1 cellular context compared by ENCODE assay signal in the genomic region with DNA sequence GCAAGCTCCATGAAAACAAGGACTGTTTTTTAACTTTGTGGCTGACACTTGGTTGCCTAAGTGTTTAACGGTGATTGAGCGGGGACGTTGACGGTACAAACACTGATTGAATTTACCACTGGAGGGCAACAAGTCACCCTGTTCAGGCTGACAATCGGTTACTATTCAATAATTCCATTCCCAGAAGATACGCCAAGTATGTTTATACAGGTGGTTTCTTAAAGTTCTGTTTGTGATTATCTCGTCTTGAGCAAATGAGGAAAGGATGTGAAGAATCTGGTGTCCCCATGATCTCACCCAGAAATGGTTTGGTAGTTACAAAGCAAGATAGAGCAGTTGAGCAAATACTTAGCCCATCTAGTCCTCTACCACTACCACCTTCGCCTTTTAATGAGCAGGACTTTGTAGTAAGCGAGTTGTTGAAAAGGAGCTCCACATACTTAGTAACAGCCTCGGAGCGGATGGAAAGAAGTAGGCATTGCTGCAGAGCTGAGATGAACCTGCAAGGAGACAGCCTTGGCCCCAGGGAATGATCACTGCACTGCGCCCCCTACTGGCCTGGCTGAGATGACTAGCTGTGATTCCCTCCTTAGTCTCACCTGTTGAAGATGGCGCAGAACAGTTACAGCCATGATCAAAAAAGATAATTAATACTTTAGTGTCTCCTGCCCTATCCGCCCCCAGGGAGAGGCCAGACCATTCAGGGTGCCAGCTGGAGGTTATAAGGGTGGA.
TF ChIP-seq lines count a peak whose summit lies in the region.

No MANE protein-coding gene starts in this region.

TF ChIP-seq in K562, 482 proteins besides CTCF, POLR2A, EP300 and RAD21 (continued from another document and continues in another):
- TF ChIP-seq, protein P1, sequence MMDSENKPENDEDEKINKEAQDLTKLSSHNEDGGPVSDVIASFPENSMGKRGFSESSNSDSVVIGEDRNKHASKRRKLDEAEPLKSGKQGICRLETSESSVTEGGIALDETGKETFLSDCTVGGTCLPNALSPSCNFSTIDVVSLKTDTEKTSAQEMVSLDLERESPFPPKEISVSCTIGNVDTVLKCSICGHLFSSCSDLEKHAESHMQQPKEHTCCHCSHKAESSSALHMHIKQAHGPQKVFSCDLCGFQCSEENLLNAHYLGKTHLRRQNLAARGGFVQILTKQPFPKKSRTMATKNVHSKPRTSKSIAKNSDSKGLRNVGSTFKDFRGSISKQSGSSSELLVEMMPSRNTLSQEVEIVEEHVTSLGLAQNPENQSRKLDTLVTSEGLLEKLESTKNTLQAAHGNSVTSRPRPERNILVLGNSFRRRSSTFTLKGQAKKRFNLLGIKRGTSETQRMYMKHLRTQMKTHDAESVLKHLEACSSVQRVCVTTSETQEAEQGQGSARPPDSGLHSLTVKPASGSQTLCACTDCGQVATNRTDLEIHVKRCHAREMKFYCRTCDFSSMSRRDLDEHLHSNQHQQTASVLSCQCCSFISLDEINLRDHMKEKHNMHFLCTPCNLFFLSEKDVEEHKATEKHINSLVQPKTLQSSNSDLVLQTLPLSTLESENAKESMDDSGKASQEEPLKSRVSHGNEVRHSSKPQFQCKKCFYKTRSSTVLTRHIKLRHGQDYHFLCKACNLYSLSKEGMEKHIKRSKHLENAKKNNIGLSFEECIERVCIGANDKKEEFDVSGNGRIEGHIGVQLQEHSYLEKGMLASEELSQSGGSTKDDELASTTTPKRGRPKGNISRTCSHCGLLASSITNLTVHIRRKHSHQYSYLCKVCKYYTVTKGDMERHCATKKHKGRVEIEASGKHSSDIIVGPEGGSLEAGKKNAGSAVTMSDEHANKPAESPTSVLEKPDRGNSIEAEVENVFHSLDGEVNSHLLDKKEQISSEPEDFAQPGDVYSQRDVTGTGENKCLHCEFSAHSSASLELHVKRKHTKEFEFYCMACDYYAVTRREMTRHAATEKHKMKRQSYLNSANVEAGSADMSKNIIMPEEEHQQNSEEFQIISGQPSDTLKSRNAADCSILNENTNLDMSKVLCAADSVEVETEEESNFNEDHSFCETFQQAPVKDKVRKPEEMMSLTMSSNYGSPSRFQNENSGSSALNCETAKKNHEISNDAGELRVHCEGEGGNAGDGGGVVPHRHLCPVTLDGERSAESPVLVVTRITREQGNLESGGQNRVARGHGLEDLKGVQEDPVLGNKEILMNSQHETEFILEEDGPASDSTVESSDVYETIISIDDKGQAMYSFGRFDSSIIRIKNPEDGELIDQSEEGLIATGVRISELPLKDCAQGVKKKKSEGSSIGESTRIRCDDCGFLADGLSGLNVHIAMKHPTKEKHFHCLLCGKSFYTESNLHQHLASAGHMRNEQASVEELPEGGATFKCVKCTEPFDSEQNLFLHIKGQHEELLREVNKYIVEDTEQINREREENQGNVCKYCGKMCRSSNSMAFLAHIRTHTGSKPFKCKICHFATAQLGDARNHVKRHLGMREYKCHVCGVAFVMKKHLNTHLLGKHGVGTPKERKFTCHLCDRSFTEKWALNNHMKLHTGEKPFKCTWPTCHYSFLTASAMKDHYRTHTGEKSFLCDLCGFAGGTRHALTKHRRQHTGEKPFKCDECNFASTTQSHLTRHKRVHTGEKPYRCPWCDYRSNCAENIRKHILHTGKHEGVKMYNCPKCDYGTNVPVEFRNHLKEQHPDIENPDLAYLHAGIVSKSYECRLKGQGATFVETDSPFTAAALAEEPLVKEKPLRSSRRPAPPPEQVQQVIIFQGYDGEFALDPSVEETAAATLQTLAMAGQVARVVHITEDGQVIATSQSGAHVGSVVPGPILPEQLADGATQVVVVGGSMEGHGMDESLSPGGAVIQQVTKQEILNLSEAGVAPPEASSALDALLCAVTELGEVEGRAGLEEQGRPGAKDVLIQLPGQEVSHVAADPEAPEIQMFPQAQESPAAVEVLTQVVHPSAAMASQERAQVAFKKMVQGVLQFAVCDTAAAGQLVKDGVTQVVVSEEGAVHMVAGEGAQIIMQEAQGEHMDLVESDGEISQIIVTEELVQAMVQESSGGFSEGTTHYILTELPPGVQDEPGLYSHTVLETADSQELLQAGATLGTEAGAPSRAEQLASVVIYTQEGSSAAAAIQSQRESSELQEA (IDR thresholded peaks at IDR 0.05; ENCODE audit: low read depth): no peak
- TF ChIP-seq ETS2 (tag; IDR thresholded peaks at IDR 0.05; ENCODE audit: borderline replicate concordance, poor library complexity, severe bottlenecking): no peak
- no peak for TF ChIP-seq FOXJ2 (tag; IDR thresholded peaks at IDR 0.05)
- peak; percentile 35; the same call in 1 of the 2 replicates for TF ChIP-seq ELF1 (tag; IDR thresholded peaks at IDR 0.05)
- no peak for TF ChIP-seq NCOA6 (IDR thresholded peaks at IDR 0.05)
- no peak; the same call in 1 of the 2 replicates for TF ChIP-seq ZBTB17 (CRISPR knock-in tag; IDR thresholded peaks at IDR 0.05)
- no peak for TF ChIP-seq ZZZ3 (IDR thresholded peaks at IDR 0.05)
- TF ChIP-seq EGR1 (conservative IDR thresholded peaks at IDR 0.05): no peak
- TF ChIP-seq NEUROD1 (IDR thresholded peaks at IDR 0.05; ENCODE audit: borderline replicate concordance, low read depth, low read length, partially characterized antibody): peak; percentile 63
- TF ChIP-seq, protein P2, sequence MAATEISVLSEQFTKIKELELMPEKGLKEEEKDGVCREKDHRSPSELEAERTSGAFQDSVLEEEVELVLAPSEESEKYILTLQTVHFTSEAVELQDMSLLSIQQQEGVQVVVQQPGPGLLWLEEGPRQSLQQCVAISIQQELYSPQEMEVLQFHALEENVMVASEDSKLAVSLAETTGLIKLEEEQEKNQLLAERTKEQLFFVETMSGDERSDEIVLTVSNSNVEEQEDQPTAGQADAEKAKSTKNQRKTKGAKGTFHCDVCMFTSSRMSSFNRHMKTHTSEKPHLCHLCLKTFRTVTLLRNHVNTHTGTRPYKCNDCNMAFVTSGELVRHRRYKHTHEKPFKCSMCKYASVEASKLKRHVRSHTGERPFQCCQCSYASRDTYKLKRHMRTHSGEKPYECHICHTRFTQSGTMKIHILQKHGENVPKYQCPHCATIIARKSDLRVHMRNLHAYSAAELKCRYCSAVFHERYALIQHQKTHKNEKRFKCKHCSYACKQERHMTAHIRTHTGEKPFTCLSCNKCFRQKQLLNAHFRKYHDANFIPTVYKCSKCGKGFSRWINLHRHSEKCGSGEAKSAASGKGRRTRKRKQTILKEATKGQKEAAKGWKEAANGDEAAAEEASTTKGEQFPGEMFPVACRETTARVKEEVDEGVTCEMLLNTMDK (IDR thresholded peaks at IDR 0.05; ENCODE audit: borderline replicate concordance, insufficient read depth, low read depth, low read length, poor library complexity, severe bottlenecking): peak; percentile 80
- no peak for TF ChIP-seq HMG20B (CRISPR knock-in tag; IDR thresholded peaks at IDR 0.05)
- TF ChIP-seq, protein P3, sequence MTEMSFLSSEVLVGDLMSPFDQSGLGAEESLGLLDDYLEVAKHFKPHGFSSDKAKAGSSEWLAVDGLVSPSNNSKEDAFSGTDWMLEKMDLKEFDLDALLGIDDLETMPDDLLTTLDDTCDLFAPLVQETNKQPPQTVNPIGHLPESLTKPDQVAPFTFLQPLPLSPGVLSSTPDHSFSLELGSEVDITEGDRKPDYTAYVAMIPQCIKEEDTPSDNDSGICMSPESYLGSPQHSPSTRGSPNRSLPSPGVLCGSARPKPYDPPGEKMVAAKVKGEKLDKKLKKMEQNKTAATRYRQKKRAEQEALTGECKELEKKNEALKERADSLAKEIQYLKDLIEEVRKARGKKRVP (CRISPR knock-in tag; IDR thresholded peaks at IDR 0.05): 0 out of 2 replicates have a peak, but pooled peaks have one; percentile 6
- TF ChIP-seq, protein P4, sequence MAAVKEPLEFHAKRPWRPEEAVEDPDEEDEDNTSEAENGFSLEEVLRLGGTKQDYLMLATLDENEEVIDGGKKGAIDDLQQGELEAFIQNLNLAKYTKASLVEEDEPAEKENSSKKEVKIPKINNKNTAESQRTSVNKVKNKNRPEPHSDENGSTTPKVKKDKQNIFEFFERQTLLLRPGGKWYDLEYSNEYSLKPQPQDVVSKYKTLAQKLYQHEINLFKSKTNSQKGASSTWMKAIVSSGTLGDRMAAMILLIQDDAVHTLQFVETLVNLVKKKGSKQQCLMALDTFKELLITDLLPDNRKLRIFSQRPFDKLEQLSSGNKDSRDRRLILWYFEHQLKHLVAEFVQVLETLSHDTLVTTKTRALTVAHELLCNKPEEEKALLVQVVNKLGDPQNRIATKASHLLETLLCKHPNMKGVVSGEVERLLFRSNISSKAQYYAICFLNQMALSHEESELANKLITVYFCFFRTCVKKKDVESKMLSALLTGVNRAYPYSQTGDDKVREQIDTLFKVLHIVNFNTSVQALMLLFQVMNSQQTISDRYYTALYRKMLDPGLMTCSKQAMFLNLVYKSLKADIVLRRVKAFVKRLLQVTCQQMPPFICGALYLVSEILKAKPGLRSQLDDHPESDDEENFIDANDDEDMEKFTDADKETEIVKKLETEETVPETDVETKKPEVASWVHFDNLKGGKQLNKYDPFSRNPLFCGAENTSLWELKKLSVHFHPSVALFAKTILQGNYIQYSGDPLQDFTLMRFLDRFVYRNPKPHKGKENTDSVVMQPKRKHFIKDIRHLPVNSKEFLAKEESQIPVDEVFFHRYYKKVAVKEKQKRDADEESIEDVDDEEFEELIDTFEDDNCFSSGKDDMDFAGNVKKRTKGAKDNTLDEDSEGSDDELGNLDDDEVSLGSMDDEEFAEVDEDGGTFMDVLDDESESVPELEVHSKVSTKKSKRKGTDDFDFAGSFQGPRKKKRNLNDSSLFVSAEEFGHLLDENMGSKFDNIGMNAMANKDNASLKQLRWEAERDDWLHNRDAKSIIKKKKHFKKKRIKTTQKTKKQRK (IDR thresholded peaks at IDR 0.05; ENCODE audit: borderline replicate concordance, low read depth, low read length): no peak
- TF ChIP-seq, protein P5, sequence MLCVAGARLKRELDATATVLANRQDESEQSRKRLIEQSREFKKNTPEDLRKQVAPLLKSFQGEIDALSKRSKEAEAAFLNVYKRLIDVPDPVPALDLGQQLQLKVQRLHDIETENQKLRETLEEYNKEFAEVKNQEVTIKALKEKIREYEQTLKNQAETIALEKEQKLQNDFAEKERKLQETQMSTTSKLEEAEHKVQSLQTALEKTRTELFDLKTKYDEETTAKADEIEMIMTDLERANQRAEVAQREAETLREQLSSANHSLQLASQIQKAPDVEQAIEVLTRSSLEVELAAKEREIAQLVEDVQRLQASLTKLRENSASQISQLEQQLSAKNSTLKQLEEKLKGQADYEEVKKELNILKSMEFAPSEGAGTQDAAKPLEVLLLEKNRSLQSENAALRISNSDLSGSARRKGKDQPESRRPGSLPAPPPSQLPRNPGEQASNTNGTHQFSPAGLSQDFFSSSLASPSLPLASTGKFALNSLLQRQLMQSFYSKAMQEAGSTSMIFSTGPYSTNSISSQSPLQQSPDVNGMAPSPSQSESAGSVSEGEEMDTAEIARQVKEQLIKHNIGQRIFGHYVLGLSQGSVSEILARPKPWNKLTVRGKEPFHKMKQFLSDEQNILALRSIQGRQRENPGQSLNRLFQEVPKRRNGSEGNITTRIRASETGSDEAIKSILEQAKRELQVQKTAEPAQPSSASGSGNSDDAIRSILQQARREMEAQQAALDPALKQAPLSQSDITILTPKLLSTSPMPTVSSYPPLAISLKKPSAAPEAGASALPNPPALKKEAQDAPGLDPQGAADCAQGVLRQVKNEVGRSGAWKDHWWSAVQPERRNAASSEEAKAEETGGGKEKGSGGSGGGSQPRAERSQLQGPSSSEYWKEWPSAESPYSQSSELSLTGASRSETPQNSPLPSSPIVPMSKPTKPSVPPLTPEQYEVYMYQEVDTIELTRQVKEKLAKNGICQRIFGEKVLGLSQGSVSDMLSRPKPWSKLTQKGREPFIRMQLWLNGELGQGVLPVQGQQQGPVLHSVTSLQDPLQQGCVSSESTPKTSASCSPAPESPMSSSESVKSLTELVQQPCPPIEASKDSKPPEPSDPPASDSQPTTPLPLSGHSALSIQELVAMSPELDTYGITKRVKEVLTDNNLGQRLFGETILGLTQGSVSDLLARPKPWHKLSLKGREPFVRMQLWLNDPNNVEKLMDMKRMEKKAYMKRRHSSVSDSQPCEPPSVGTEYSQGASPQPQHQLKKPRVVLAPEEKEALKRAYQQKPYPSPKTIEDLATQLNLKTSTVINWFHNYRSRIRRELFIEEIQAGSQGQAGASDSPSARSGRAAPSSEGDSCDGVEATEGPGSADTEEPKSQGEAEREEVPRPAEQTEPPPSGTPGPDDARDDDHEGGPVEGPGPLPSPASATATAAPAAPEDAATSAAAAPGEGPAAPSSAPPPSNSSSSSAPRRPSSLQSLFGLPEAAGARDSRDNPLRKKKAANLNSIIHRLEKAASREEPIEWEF (CRISPR knock-in tag; IDR thresholded peaks at IDR 0.05): no peak
- no peak for TF ChIP-seq CXXC5 (CRISPR knock-in tag; IDR thresholded peaks at IDR 0.05)
- no peak for TF ChIP-seq STAT5A (IDR thresholded peaks at IDR 0.05; ENCODE audit: borderline replicate concordance, low read length)
- TF ChIP-seq RB1 (IDR thresholded peaks at IDR 0.05; ENCODE audit: low read depth): peak; percentile 50; the same call in 1 of the 2 replicates
- TF ChIP-seq L3MBTL2 (IDR thresholded peaks at IDR 0.05): 0 out of 2 replicates have a peak, but pooled peaks have one; percentile 28
- TF ChIP-seq PML (IDR thresholded peaks at IDR 0.05; ENCODE audit: low read length): no peak
- TF ChIP-seq BCL6 (CRISPR knock-in tag; IDR thresholded peaks at IDR 0.05): no peak
- TF ChIP-seq ADNP (tag; IDR thresholded peaks at IDR 0.05): peak; percentile 64; the same call in 1 of the 2 replicates
- TF ChIP-seq, protein P6, sequence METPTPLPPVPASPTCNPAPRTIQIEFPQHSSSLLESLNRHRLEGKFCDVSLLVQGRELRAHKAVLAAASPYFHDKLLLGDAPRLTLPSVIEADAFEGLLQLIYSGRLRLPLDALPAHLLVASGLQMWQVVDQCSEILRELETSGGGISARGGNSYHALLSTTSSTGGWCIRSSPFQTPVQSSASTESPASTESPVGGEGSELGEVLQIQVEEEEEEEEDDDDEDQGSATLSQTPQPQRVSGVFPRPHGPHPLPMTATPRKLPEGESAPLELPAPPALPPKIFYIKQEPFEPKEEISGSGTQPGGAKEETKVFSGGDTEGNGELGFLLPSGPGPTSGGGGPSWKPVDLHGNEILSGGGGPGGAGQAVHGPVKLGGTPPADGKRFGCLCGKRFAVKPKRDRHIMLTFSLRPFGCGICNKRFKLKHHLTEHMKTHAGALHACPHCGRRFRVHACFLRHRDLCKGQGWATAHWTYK (CRISPR knock-in tag; IDR thresholded peaks at IDR 0.05): 0 out of 2 replicates have a peak, but pooled peaks have one; percentile 28
- TF ChIP-seq, protein P7, sequence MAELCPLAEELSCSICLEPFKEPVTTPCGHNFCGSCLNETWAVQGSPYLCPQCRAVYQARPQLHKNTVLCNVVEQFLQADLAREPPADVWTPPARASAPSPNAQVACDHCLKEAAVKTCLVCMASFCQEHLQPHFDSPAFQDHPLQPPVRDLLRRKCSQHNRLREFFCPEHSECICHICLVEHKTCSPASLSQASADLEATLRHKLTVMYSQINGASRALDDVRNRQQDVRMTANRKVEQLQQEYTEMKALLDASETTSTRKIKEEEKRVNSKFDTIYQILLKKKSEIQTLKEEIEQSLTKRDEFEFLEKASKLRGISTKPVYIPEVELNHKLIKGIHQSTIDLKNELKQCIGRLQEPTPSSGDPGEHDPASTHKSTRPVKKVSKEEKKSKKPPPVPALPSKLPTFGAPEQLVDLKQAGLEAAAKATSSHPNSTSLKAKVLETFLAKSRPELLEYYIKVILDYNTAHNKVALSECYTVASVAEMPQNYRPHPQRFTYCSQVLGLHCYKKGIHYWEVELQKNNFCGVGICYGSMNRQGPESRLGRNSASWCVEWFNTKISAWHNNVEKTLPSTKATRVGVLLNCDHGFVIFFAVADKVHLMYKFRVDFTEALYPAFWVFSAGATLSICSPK (IDR thresholded peaks at IDR 0.05; ENCODE audit: borderline replicate concordance): no peak
- TF ChIP-seq TSC22D4 (tag; IDR thresholded peaks at IDR 0.05): no peak
- no peak for TF ChIP-seq TARDBP (IDR thresholded peaks at IDR 0.05)
- TF ChIP-seq MTF1 (CRISPR knock-in tag; IDR thresholded peaks at IDR 0.05; ENCODE audit: borderline replicate concordance): no peak
